Comparison of ENCODE assay signal across 14 cellular contexts in the genomic region with DNA sequence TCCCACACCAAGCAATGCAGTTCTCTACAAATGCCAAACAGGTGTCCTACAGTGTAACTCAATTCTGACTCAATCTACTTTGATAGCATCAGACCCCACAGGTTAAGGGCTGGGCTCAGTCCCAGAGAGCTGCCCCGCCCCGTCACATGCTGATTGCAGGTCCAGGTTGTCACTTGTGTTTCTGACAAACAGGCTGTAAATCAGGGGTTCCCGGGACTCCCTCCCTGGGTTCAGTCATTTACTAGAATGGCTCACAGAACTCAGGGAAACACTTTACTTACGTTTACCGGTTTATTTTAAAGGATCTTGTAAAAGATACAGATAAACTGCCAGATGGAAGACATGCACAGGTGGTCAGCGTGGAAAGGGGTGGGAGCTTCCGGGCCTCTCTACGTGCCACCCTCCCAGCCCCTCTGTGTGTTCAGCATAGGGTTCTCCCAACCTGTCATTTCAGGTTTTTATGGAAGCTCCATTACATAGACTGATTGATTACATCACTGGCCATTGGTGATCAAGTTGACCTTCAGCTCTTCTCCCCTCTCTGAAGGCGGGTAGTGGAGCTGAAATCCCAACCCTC. TPM values are rescaled to one million over a fixed set of nuclear protein-coding genes. Genes with fewer than 3 reads are reported as not detected.
DNase-seq lines count a peak whose midpoint lies in the region; ATAC-seq and TF ChIP-seq lines count a peak whose summit lies in the region.
"Had no signal": no experiment of that assay in that cellular context is flagged by ENCODE, and none has a peak within 500 bp of the region (broad histone marks: within the 10 kb centered on the region; RNA-seq: fewer than 3 reads in every experiment).

No MANE protein-coding gene starts in this region.

- H4K91ac ChIP-seq in neuronal stem cell (ENCODE audit: low read depth, low read length, poor library complexity) = no peak overlapping the region

- H3K4me3 ChIP-seq in BLaER1 treated with 17β-estradiol and CSF1 and Interleukin-3, amounts not matched to agents 10 nM and 100 nM = no peak overlapping the region
- H3K4me3 ChIP-seq in HEK293 (ENCODE audit: low read depth, low read length) (no peak overlapping the region), dorsolateral prefrontal cortex (peak overlapping the region in 3 of 59 donors; percentile 19 to 60 (median 46)), neuronal stem cell (ENCODE audit: low read length in 2 of 2) (no peak overlapping the region), esophagus squamous epithelium (no peak overlapping the region)
- H3K4me3 ChIP-seq: adrenal gland had no signal

- H2AFZ ChIP-seq in neuronal stem cell (ENCODE audit: low read length) = no peak overlapping the region

- H4K20me1 ChIP-seq in BLaER1 treated with 17β-estradiol and CSF1 and Interleukin-3, amounts not matched to agents 10 nM and 100 nM = no peaks in the 10 kb centered on the region

- H2AK5ac ChIP-seq in neuronal stem cell (ENCODE audit: low read depth, low read length) = peak overlapping the region; percentile 91

- H3K14ac ChIP-seq in neuronal stem cell (ENCODE audit: low read length) = no peak overlapping the region

- ATAC-seq in GM18520 (IDR thresholded peaks at IDR 0.05; ENCODE audit: unreplicated experiment) = no peak
- ATAC-seq: activated CD4-positive, CD25-positive, alpha-beta regulatory T cell treated with anti-CD3 and anti-CD28 coated beads, Interleukin-2, amount 50 U/mL, for 24 hours had no signal

- H3K4ac ChIP-seq in neuronal stem cell (ENCODE audit: low read length) = no peak overlapping the region

- H3K18ac ChIP-seq in neuronal stem cell (ENCODE audit: low read length) = peak overlapping the region; percentile 81

- no peak overlapping the region for H4K8ac ChIP-seq in neuronal stem cell (ENCODE audit: low read depth, low read length)

- CTCF ChIA-PET in HEK293 (lab: Yijun Ruan, JAX) = no interaction called here

- DNase-seq in dorsolateral prefrontal cortex = peak in 1 of 10 donors; percentile 23
- no peak for DNase-seq in neuronal stem cell (ENCODE audit: low spot score)
- no peak for DNase-seq in esophagus squamous epithelium (lab: John Stamatoyannopoulos, UW)
- no peak for DNase-seq in NCI-H1694 treated with DMSO at 0.1 percent for 48 hours (lab: John Stamatoyannopoulos, UW)
- no peak for DNase-seq in GM13977 (ENCODE audit: low spot score)
- DNase-seq: midbrain; NCI-H1436; NCI-H526 treated with DMSO at 0.1 percent for 48 hours; stimulated activated naive CD4-positive, alpha-beta T cell had no signal

- peak overlapping the region; percentile 88 for H2BK12ac ChIP-seq in neuronal stem cell (ENCODE audit: low read length)

- H3K23ac ChIP-seq in neuronal stem cell (ENCODE audit: low read depth, low read length, poor library complexity) = no peak overlapping the region

- TF ChIP-seq CTCF in HEK293 (tag by site-specific recombination; IDR thresholded peaks at IDR 0.05) (no peak), dorsolateral prefrontal cortex (IDR thresholded peaks at IDR 0.05 in 54 of 56, conservative IDR thresholded peaks at IDR 0.05 in 2 of 56; ENCODE audit: low read depth in 1 of 56, partially characterized antibody in 56 of 56) (no peak), esophagus squamous epithelium (IDR thresholded peaks at IDR 0.05) (no peak), GM13977 (IDR thresholded peaks at IDR 0.05; ENCODE audit: extremely low read depth, insufficient read depth, missing control alignments) (no peak)

- POLR2A ChIA-PET in HEK293 (lab: Yijun Ruan, JAX) = interaction anchor here (0.6 kb wide), 1 partner anchor 96 kb away, joined by 3 read pairs; no protein-coding TSS in a partner anchor

- in situ Hi-C loops in GM13977 (cut with MboI; ENCODE audit: low pct_unique_long_range_greater_than_20kb, low sequenced_read_pairs, unreplicated experiment) = no loop called here

- H3K27ac ChIP-seq in BLaER1 treated with 17β-estradiol and CSF1 and Interleukin-3, amounts not matched to agents 10 nM and 100 nM = peak overlapping the region in 5 of 11 experiments; percentile 38 to 81 (median 63); a peak in 7 of 22 replicates
- H3K27ac ChIP-seq in HEK293 (ENCODE audit: extremely low read depth, low read depth, low read length) (no peak overlapping the region), dorsolateral prefrontal cortex (peak overlapping the region in 55 of 59 donors; percentile 6 to 99 (median 94)), neuronal stem cell (replicated peaks; ENCODE audit: low read length) (no peak overlapping the region), esophagus squamous epithelium (no peak overlapping the region)
- H3K27ac ChIP-seq: adrenal gland had no signal

- H3K36me3 ChIP-seq in BLaER1 treated with 17β-estradiol and CSF1 and Interleukin-3, amounts not matched to agents 10 nM and 100 nM = no peaks in the 10 kb centered on the region
- H3K36me3 ChIP-seq in HEK293 (ENCODE audit: control insufficient read depth in 2 of 2, insufficient read depth in 1 of 2, low read length in 2 of 2) (no peaks in the 10 kb centered on the region), neuronal stem cell (replicated peaks in 1 of 2; ENCODE audit: control insufficient read depth in 2 of 2, insufficient read depth in 2 of 2, low read length in 2 of 2) (no peaks in the 10 kb centered on the region), esophagus squamous epithelium (no peaks in the 10 kb centered on the region)
- H3K36me3 ChIP-seq: adrenal gland had no signal

- intact Hi-C loops in dorsolateral prefrontal cortex (cut with DNase I) (no loop called here), esophagus squamous epithelium (cut with DNase I) (no loop called here)

- no peaks in the 10 kb centered on the region for H3K27me3 ChIP-seq in BLaER1 treated with 17β-estradiol and CSF1 and Interleukin-3, amounts not matched to agents 10 nM and 100 nM
- H3K27me3 ChIP-seq in dorsolateral prefrontal cortex (no peaks in the 10 kb centered on the region), neuronal stem cell (ENCODE audit: control insufficient read depth in 3 of 3, insufficient read depth in 3 of 3, low read depth in 1 of 3, low read length in 3 of 3) (peaks cover 0 to 41% (median 0%) of the 10 kb centered on the region in 3 experiments), esophagus squamous epithelium (peaks cover 0 to under 1% (median 0%) of the 10 kb centered on the region in 4 donors)
- H3K27me3 ChIP-seq: adrenal gland had no signal

- peak overlapping the region; percentile 44 for H2BK5ac ChIP-seq in neuronal stem cell (ENCODE audit: low read length)

- H2BK120ac ChIP-seq in neuronal stem cell (ENCODE audit: low read depth, low read length) = no peak overlapping the region

- TF ChIP-seq POLR2A in esophagus squamous epithelium (IDR thresholded peaks at IDR 0.05) = no peak

- peak overlapping the region in 1 of 11 experiments; percentile 11; a peak in 1 of 22 replicates for H3K9ac ChIP-seq in BLaER1 treated with 17β-estradiol and CSF1 and Interleukin-3, amounts not matched to agents 10 nM and 100 nM
- peak overlapping the region; percentile 7 for H3K9ac ChIP-seq in neuronal stem cell (ENCODE audit: low read depth, low read length, poor library complexity)

- H3K4me2 ChIP-seq in BLaER1 treated with 17β-estradiol and CSF1 and Interleukin-3, amounts not matched to agents 10 nM and 100 nM = peak overlapping the region in 10 of 11 experiments; percentile 29 to 97 (median 88); a peak in 18 of 22 replicates
- no peak overlapping the region for H3K4me2 ChIP-seq in neuronal stem cell (ENCODE audit: insufficient read depth, low read length, poor library complexity, severe bottlenecking)

- peaks cover 34 to 65% (median 60%) of the 10 kb centered on the region in 10 experiments for H3K4me1 ChIP-seq in BLaER1 treated with 17β-estradiol and CSF1 and Interleukin-3, amounts not matched to agents 10 nM and 100 nM
- no peaks in the 10 kb centered on the region for H3K4me1 ChIP-seq in HEK293 (ENCODE audit: control insufficient read depth, insufficient read depth, low read length)
- peaks cover 9 to 19% of the 10 kb centered on the region in 2 donors for H3K4me1 ChIP-seq in neuronal stem cell (ENCODE audit: control insufficient read depth in 2 of 2, insufficient read depth in 1 of 2, low read depth in 1 of 2, low read length in 2 of 2)
- peaks cover 13 to 52% (median 22%) of the 10 kb centered on the region in 3 donors for H3K4me1 ChIP-seq in esophagus squamous epithelium

- peaks cover 0 to 9% (median 0%) of the 10 kb centered on the region in 11 experiments; a peak in 3 of 22 replicates for H3K9me3 ChIP-seq in BLaER1 treated with 17β-estradiol and CSF1 and Interleukin-3, amounts not matched to agents 10 nM and 100 nM (replicated peaks in 1 of 11)
- no peaks in the 10 kb centered on the region for H3K9me3 ChIP-seq in HEK293 (ENCODE audit: control insufficient read depth, insufficient read depth, low read depth, low read length)
- H3K9me3 ChIP-seq in neuronal stem cell (replicated peaks in 1 of 2; ENCODE audit: control insufficient read depth in 2 of 2, insufficient read depth in 1 of 2, low read depth in 1 of 2, low read length in 2 of 2) = no peaks in the 10 kb centered on the region
- no peaks in the 10 kb centered on the region for H3K9me3 ChIP-seq in esophagus squamous epithelium
- H3K9me3 ChIP-seq: adrenal gland had no signal

- no CpG with 5 or more reads among the region's 9 CpGs for WGBS in neuronal stem cell (ENCODE audit: extremely low coverage in 2 of 2, insufficient read length in 2 of 2, insufficient replicate concordance in 1 of 2), 2 donors
- WGBS in esophagus squamous epithelium, 2 donors = 95 to 96% methylated on average over 7 to 9 of the region's 9 CpGs

- H2BK15ac ChIP-seq in neuronal stem cell (ENCODE audit: low read length) = peak overlapping the region; percentile 54

- no peaks in the 10 kb centered on the region for H3K79me1 ChIP-seq in neuronal stem cell (ENCODE audit: low read depth, low read length)

TF ChIP-seq in HEK293, 187 proteins besides CTCF, POLR2A, EP300 and RAD21:
- no peak for TF ChIP-seq ZEB2 (tag by site-specific recombination; IDR thresholded peaks at IDR 0.05)
- TF ChIP-seq SCRT2 (tag by site-specific recombination; IDR thresholded peaks at IDR 0.05) = 0 out of 2 replicates have a peak, but pooled peaks have one; percentile 39
- TF ChIP-seq KLF1 (tag by site-specific recombination; IDR thresholded peaks at IDR 0.05) = 0 out of 2 replicates have a peak, but pooled peaks have one; percentile 11

RNA-seq across cellular contexts. Expression of gene KLF13, which starts 28.7 kb away (rescaled TPM):
- total RNA-seq in dorsolateral prefrontal cortex = 100 to 1,000 TPM in 101 of 120 experiments, 10 to 100 TPM in 19; 73.4 to 179 (median 116) TPM
- 42.9 TPM for polyA plus RNA-seq in neuronal stem cell (2013, experiment 1 of 2)
- 42.1 TPM for polyA plus RNA-seq in neuronal stem cell (2013, experiment 2 of 2)
- 10 to 100 TPM; 16.4 to 54.6 (median 41.8) TPM for total RNA-seq in esophagus squamous epithelium

Comparison
In these comparisons a context has a peak if more than half of its experiments do, and no peak if none do; other contexts are left out.
1. H3K27ac ChIP-seq: peak in dorsolateral prefrontal cortex (55 of 59); none in HEK293 (single experiment), neuronal stem cell (single experiment) and esophagus squamous epithelium (0 of 4).